ENCODE assay signal across 1 cellular context in the genomic region with DNA sequence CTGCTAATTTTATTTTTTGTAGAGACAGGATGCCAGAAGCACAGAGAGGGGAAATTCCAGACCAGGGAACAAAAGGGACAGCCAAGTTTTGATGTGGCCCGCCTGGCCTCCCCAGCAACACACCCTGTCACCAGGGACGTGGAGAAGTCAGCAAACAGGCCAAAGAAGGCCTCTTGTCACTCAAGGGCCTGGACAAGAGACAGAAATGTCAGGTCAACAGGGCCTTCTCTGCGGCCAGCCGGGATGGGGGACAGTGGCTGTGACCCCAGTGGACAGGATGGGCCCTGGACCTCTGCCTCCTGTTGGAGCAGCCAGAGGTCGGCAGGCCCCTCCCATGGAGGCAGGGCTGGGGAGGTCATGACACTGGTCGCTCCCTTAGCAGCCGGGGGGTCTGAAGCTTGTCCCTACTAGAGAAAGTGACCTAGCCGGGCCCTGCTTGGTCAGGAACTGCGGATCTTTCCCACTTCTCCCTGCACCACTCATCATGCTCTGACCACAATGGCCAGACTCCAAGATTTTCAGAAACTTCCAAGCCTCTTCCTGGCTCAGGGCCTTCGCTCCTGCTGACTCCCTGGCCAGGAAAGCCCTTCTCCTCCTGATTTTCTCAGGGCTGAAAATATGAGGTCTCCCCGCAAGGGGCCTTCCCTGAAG.
TF ChIP-seq lines count a peak whose summit lies in the region.

No MANE protein-coding gene starts in this region.

TF ChIP-seq in IMR-90, 13 proteins besides CTCF, POLR2A, EP300 and RAD21 (continued from another document):
- no peak for TF ChIP-seq BHLHE40 (IDR thresholded peaks at IDR 0.05; ENCODE audit: low read depth, low read length)
- no peak for TF ChIP-seq SMC3 (IDR thresholded peaks at IDR 0.05; ENCODE audit: low read depth, low read length)
- no peak for TF ChIP-seq MAFK (IDR thresholded peaks at IDR 0.05; ENCODE audit: low read depth, low read length)
- TF ChIP-seq, protein P1, sequence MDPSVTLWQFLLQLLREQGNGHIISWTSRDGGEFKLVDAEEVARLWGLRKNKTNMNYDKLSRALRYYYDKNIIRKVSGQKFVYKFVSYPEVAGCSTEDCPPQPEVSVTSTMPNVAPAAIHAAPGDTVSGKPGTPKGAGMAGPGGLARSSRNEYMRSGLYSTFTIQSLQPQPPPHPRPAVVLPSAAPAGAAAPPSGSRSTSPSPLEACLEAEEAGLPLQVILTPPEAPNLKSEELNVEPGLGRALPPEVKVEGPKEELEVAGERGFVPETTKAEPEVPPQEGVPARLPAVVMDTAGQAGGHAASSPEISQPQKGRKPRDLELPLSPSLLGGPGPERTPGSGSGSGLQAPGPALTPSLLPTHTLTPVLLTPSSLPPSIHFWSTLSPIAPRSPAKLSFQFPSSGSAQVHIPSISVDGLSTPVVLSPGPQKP (IDR thresholded peaks at IDR 0.05; ENCODE audit: borderline replicate concordance, low read depth, low read length): no peak
- no peak for TF ChIP-seq MXI1 (IDR thresholded peaks at IDR 0.05; ENCODE audit: borderline replicate concordance, low read depth, low read length)
- no peak for TF ChIP-seq CHD1 (IDR thresholded peaks at IDR 0.05; ENCODE audit: low read depth, low read length)
- TF ChIP-seq, protein P2, sequence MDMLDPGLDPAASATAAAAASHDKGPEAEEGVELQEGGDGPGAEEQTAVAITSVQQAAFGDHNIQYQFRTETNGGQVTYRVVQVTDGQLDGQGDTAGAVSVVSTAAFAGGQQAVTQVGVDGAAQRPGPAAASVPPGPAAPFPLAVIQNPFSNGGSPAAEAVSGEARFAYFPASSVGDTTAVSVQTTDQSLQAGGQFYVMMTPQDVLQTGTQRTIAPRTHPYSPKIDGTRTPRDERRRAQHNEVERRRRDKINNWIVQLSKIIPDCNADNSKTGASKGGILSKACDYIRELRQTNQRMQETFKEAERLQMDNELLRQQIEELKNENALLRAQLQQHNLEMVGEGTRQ (IDR thresholded peaks at IDR 0.05; ENCODE audit: low read depth, low read length): no peak
- TF ChIP-seq RCOR1 (IDR thresholded peaks at IDR 0.05; ENCODE audit: insufficient replicate concordance, low read length): no peak
- no peak for TF ChIP-seq MAZ (IDR thresholded peaks at IDR 0.05; ENCODE audit: borderline replicate concordance, low read depth, low read length)
- TF ChIP-seq CEBPB (IDR thresholded peaks at IDR 0.05; ENCODE audit: low read depth, low read length): no peak
